1 cellular context compared by ENCODE assay signal in genomic region chr15:56242576-56243116, GRCh38.
TF ChIP-seq lines count a peak whose summit lies in the region.

No MANE protein-coding gene starts in this region.

TF ChIP-seq in WTC11, 78 proteins besides CTCF, POLR2A, EP300 and RAD21 (continued from another document):
- TF ChIP-seq AR (CRISPR knock-in tag; IDR thresholded peaks at IDR 0.05) (no peak), ZBTB43 (CRISPR knock-in tag; IDR thresholded peaks at IDR 0.05) (no peak), ZNF317 (CRISPR knock-in tag; IDR thresholded peaks at IDR 0.05; ENCODE audit: borderline replicate concordance, low read depth) (no peak)
